9 cellular contexts compared by ENCODE assay signal in genomic region chr16:12613131-12613991, GRCh38.
A peak's percentile ranks its signal among the peaks of the same experiment; 100 is the strongest.
DNase-seq lines count a peak whose midpoint lies in the region; ATAC-seq and TF ChIP-seq lines count a peak whose summit lies in the region.
"Had no signal": no experiment of that assay in that cellular context is flagged by ENCODE, and none has a peak within 500 bp of the region (broad histone marks: within the 10 kb centered on the region; RNA-seq: fewer than 3 reads in every experiment).

No MANE protein-coding gene starts in this region.

- no peak overlapping the region for H4K91ac ChIP-seq in IMR-90 (ENCODE audit: insufficient read depth, low read depth, low read length)

- H2BK120ac ChIP-seq in IMR-90 (ENCODE audit: low read depth, low read length): no peak overlapping the region

- H3K4me3 Mint-ChIP-seq in activated T-cell treated with anti-CD3 and anti-CD28 coated beads, Interleukin-2, amount 50 U/mL, for 4 hours: peak overlapping the region; percentile 29
- H3K4me3 Mint-ChIP-seq: neural crest cell had no signal

- no peak overlapping the region for H3K23ac ChIP-seq in IMR-90 (ENCODE audit: low read depth, low read length)

- H3K9me1 ChIP-seq in IMR-90 (ENCODE audit: insufficient read depth, low read length): no peaks in the 10 kb centered on the region

- H3K4me2 ChIP-seq in IMR-90 (ENCODE audit: low read depth, low read length): no peak overlapping the region

- 35% methylated on average over 8 of the region's 15 CpGs; no CpG with 5 or more reads in 1 of the 2 experiments for WGBS in IMR-90 (ENCODE audit: extremely low coverage in 2 of 2, insufficient read length in 1 of 2), 2 experiments

- no peaks in the 10 kb centered on the region for H3K79me1 ChIP-seq in IMR-90 (ENCODE audit: low read depth in 1 of 2, low read length in 2 of 2)

- H3K36me3 ChIP-seq in IMR-90 (ENCODE audit: control insufficient read depth, insufficient read depth, low read length) (no peaks in the 10 kb centered on the region), left ventricle myocardium inferior (no peaks in the 10 kb centered on the region)

- no peak overlapping the region for H4K5ac ChIP-seq in IMR-90 (ENCODE audit: low read depth, low read length)

- H4K8ac ChIP-seq in IMR-90 (ENCODE audit: low read depth in 2 of 2, low read length in 2 of 2): no peak overlapping the region

- H3K36me3 Mint-ChIP-seq in activated T-cell treated with anti-CD3 and anti-CD28 coated beads, Interleukin-2, amount 50 U/mL, for 4 hours (ENCODE audit: insufficient read depth): no peaks in the 10 kb centered on the region

- no peak for TF ChIP-seq POLR2A in IMR-90 (IDR thresholded peaks at IDR 0.05; ENCODE audit: low read depth, low read length)

- no peak overlapping the region for H3K18ac ChIP-seq in IMR-90 (ENCODE audit: low read depth, low read length)

- no peak overlapping the region for H3K9ac ChIP-seq in IMR-90 (ENCODE audit: low read depth, low read length)

- CTCF ChIA-PET in IMR-90 (lab: Yijun Ruan, JAX): no interaction called here

- no peak overlapping the region for H2BK20ac ChIP-seq in IMR-90 (ENCODE audit: low read depth, low read length)

- no peak overlapping the region for H2BK15ac ChIP-seq in IMR-90 (ENCODE audit: low read depth, low read length)

- H2AK9ac ChIP-seq in IMR-90 (replicated peaks; ENCODE audit: low read depth, low read length, poor library complexity): no peak overlapping the region

- no peak overlapping the region for H2AK5ac ChIP-seq in IMR-90 (ENCODE audit: low read depth, low read length)

- in situ Hi-C loops in IMR-90 (cut with MboI; ENCODE audit: low sequenced_read_pairs): no loop called here

- H3K4ac ChIP-seq in IMR-90 (ENCODE audit: low read depth, low read length): no peak overlapping the region

- BruUV-seq in IMR-90 (replicated peaks; lab: Mats Ljungman, UMichigan): no TSS peak

- H3K4me3 ChIP-seq in IMR-90 (ENCODE audit: insufficient read depth, low read depth, low read length) (no peak overlapping the region), left ventricle myocardium inferior (no peak overlapping the region)

- H4K20me1 ChIP-seq in IMR-90 (ENCODE audit: insufficient read depth, low read length): no peaks in the 10 kb centered on the region

- intact Hi-C loops in IMR-90 (cut with micrococcal nuclease) (no loop called here), left ventricle myocardium inferior (cut with micrococcal nuclease) (no loop called here)

- ATAC-seq in GM21390 (IDR thresholded peaks at IDR 0.05; ENCODE audit: unreplicated experiment) (peak; percentile 61), IMR-90 (ENCODE audit: low read depth) (no peak), HG02938 (IDR thresholded peaks at IDR 0.05; ENCODE audit: unreplicated experiment) (no peak), HG03457 (IDR thresholded peaks at IDR 0.05; ENCODE audit: unreplicated experiment) (no peak)
- peak; percentile 79 to 80 for ATAC-seq in activated T-cell treated with anti-CD3 and anti-CD28 coated beads, Interleukin-2, amount 50 U/mL, for 4 hours

- H3K27me3 ChIP-seq in IMR-90 (ENCODE audit: control insufficient read depth, insufficient read depth, low read length) (no peaks in the 10 kb centered on the region), left ventricle myocardium inferior (ENCODE audit: low read depth) (peaks cover 39% of the 10 kb centered on the region)

- no peak overlapping the region for H3K56ac ChIP-seq in IMR-90 (ENCODE audit: extremely low read depth, insufficient read depth, low read length)

- POLR2A ChIA-PET in IMR-90 (lab: Charles Lee; ENCODE audit: unreplicated experiment): no interaction called here

- H2AFZ ChIP-seq in IMR-90 (replicated peaks; ENCODE audit: low read length, poor library complexity): no peak overlapping the region

- no peak for TF ChIP-seq RAD21 in IMR-90 (IDR thresholded peaks at IDR 0.05; ENCODE audit: low read length)

- H3K4me1 ChIP-seq in IMR-90 (ENCODE audit: control insufficient read depth, insufficient read depth, low read length) (no peaks in the 10 kb centered on the region), left ventricle myocardium inferior (no peaks in the 10 kb centered on the region)

- H3K27me3 Mint-ChIP-seq in activated T-cell treated with anti-CD3 and anti-CD28 coated beads, Interleukin-2, amount 50 U/mL, for 4 hours (ENCODE audit: low read depth): peaks cover 2% of the 10 kb centered on the region

- dilution Hi-C loops in IMR-90 (cut with HindIII; ENCODE audit: low sequenced_read_pairs, unreplicated experiment): no loop called here

- no peak overlapping the region for H3K14ac ChIP-seq in IMR-90 (replicated peaks; ENCODE audit: low read depth, low read length)

- H2BK5ac ChIP-seq in IMR-90 (ENCODE audit: low read depth, low read length, poor library complexity, severe bottlenecking): no peak overlapping the region

- H3K9me3 ChIP-seq in IMR-90 (ENCODE audit: control insufficient read depth, insufficient read depth, low read length) (no peaks in the 10 kb centered on the region), left ventricle myocardium inferior (replicated peaks) (peaks cover 9% of the 10 kb centered on the region)

- peaks cover 33% of the 10 kb centered on the region for H3K4me1 Mint-ChIP-seq in activated T-cell treated with anti-CD3 and anti-CD28 coated beads, Interleukin-2, amount 50 U/mL, for 4 hours (ENCODE audit: low read depth)

- H3K9me3 Mint-ChIP-seq in activated T-cell treated with anti-CD3 and anti-CD28 coated beads, Interleukin-2, amount 50 U/mL, for 4 hours: no peaks in the 10 kb centered on the region
- H3K9me3 Mint-ChIP-seq: neural crest cell had no signal

- no peak overlapping the region for H3K27ac ChIP-seq in IMR-90 (ENCODE audit: insufficient read depth, low read length)
- no peak overlapping the region for H3K27ac ChIP-seq in left ventricle myocardium inferior (replicated peaks)

- DNase-seq in IMR-90: peak; percentile 39
- DNase-seq in activated T-cell treated with anti-CD3 and anti-CD28 coated beads, Interleukin-2, amount 50 U/mL, for 4 hours: peak; percentile 29
- DNase-seq in mucosa of gallbladder (ENCODE audit: low spot score): peak; percentile 23
- no peak for DNase-seq in left ventricle myocardium inferior
- DNase-seq in NCI-H510A treated with DMSO at 0.1 percent for 48 hours (lab: John Stamatoyannopoulos, UW): no peak

- TF ChIP-seq CTCF in IMR-90 (conservative IDR thresholded peaks at IDR 0.05; ENCODE audit: low read depth, low read length) (no peak), left ventricle myocardium inferior (IDR thresholded peaks at IDR 0.05; ENCODE audit: borderline replicate concordance) (no peak)

TF ChIP-seq in IMR-90, 13 proteins besides CTCF, POLR2A, EP300 and RAD21:
- TF ChIP-seq FOS (IDR thresholded peaks at IDR 0.05; ENCODE audit: low read depth, low read length) (no peak), USF2 (IDR thresholded peaks at IDR 0.05; ENCODE audit: low read depth, low read length) (no peak), CEBPB (IDR thresholded peaks at IDR 0.05; ENCODE audit: low read depth, low read length) (no peak), RCOR1 (IDR thresholded peaks at IDR 0.05; ENCODE audit: insufficient replicate concordance, low read length) (no peak), MAZ (IDR thresholded peaks at IDR 0.05; ENCODE audit: borderline replicate concordance, low read depth, low read length) (no peak), RFX5 (IDR thresholded peaks at IDR 0.05; ENCODE audit: low read depth, low read length) (no peak)

Comparison
In these comparisons a context has a peak if more than half of its experiments do, and no peak if none do; other contexts are left out.
1. ATAC-seq: peak in GM21390 (single experiment) and activated T-cell treated with anti-CD3 and anti-CD28 coated beads, Interleukin-2, amount 50 U/mL, for 4 hours (2 of 2); none in IMR-90 (single experiment), HG02938 (single experiment) and HG03457 (single experiment).
2. DNase-seq: peak in IMR-90 (single experiment), activated T-cell treated with anti-CD3 and anti-CD28 coated beads, Interleukin-2, amount 50 U/mL, for 4 hours (single experiment) and mucosa of gallbladder (single experiment); none in left ventricle myocardium inferior (single experiment) and NCI-H510A treated with DMSO at 0.1 percent for 48 hours (single experiment).